9 cellular contexts compared by ENCODE assay signal in genomic region chr4:80462537-80463207, GRCh38.
A peak's percentile ranks its signal among the peaks of the same experiment; 100 is the strongest.
DNase-seq lines count a peak whose midpoint lies in the region; ATAC-seq and TF ChIP-seq lines count a peak whose summit lies in the region.
"Had no signal": no experiment of that assay in that cellular context is flagged by ENCODE, and none has a peak within 500 bp of the region (broad histone marks: within the 10 kb centered on the region; RNA-seq: fewer than 3 reads in every experiment).

No MANE protein-coding gene starts in this region.

- ATAC-seq in HG02981 (IDR thresholded peaks at IDR 0.05; ENCODE audit: unreplicated experiment) (peak; percentile 81), sciatic nerve (peak; percentile 53)

- peak overlapping the region; percentile 38 for H3K4me3 Mint-ChIP-seq in activated CD4-positive, alpha-beta memory T cell treated with anti-CD3 and anti-CD28 coated beads for 36 hours
- no peak overlapping the region for H3K4me3 Mint-ChIP-seq in progenitor cell of endocrine pancreas (ENCODE audit: low read depth)

- intact Hi-C loops in activated CD4-positive, alpha-beta memory T cell treated with anti-CD3 and anti-CD28 coated beads for 36 hours (cut with micrococcal nuclease) = no loop called here
- intact Hi-C loops in sciatic nerve (cut with DNase I) = no loop called here

- no peaks in the 10 kb centered on the region for H3K36me3 Mint-ChIP-seq in activated CD4-positive, alpha-beta memory T cell treated with anti-CD3 and anti-CD28 coated beads for 36 hours
- no peaks in the 10 kb centered on the region for H3K36me3 Mint-ChIP-seq in progenitor cell of endocrine pancreas (ENCODE audit: insufficient read depth)

- CTCF ChIA-PET in activated CD4-positive, alpha-beta memory T cell treated with anti-CD3 and anti-CD28 coated beads for 36 hours (lab: Charles Lee) = no interaction called here

- H3K27ac Mint-ChIP-seq in activated CD4-positive, alpha-beta memory T cell treated with anti-CD3 and anti-CD28 coated beads for 36 hours = no peak overlapping the region
- H3K27ac Mint-ChIP-seq in progenitor cell of endocrine pancreas = no peak overlapping the region

- no peaks in the 10 kb centered on the region for H3K27me3 Mint-ChIP-seq in activated CD4-positive, alpha-beta memory T cell treated with anti-CD3 and anti-CD28 coated beads for 36 hours
- peaks cover 8% of the 10 kb centered on the region for H3K27me3 Mint-ChIP-seq in progenitor cell of endocrine pancreas

- POLR2A ChIA-PET in activated CD4-positive, alpha-beta memory T cell treated with anti-CD3 and anti-CD28 coated beads for 36 hours (lab: Charles Lee) = no interaction called here

- peaks cover 11% of the 10 kb centered on the region for H3K4me1 Mint-ChIP-seq in activated CD4-positive, alpha-beta memory T cell treated with anti-CD3 and anti-CD28 coated beads for 36 hours (ENCODE audit: low read depth)
- H3K4me1 Mint-ChIP-seq in progenitor cell of endocrine pancreas (ENCODE audit: low read depth) = peaks cover 8% of the 10 kb centered on the region

- H3K9me3 Mint-ChIP-seq in activated CD4-positive, alpha-beta memory T cell treated with anti-CD3 and anti-CD28 coated beads for 36 hours = no peaks in the 10 kb centered on the region
- H3K9me3 Mint-ChIP-seq in progenitor cell of endocrine pancreas (ENCODE audit: low read depth) = no peaks in the 10 kb centered on the region

- no peak for TF ChIP-seq CTCF in progenitor cell of endocrine pancreas (IDR thresholded peaks at IDR 0.05; ENCODE audit: unreplicated experiment)

- DNase-seq in DMS53 (lab: John Stamatoyannopoulos, UW) (peak; percentile 2), DMS53 treated with DMSO at 0.1 percent for 48 hours (lab: John Stamatoyannopoulos, UW; ENCODE audit: unreplicated experiment) (no peak), sciatic nerve (ENCODE audit: low spot score) (no peak), progenitor cell of endocrine pancreas (ENCODE audit: low spot score, unreplicated experiment) (no peak), SK-N-DZ (ENCODE audit: low spot score) (no peak), middle frontal gyrus (ENCODE audit: extremely low spot score, low spot score) (no peak)
- no peak for DNase-seq in activated CD4-positive, alpha-beta memory T cell treated with anti-CD3 and anti-CD28 coated beads for 36 hours
- DNase-seq: stimulated activated CD4-positive, alpha-beta T cell treated with anti-CD3 and anti-CD28 coated beads, Interleukin-4, amount 100 ng/mL, for 1 hour had no signal
